ENCODE assay signal across 13 cellular contexts in genomic region chr7:94698275-94698674, GRCh38. TPM values are rescaled to one million over a fixed set of nuclear protein-coding genes. Genes with fewer than 3 reads are reported as not detected.
DNase-seq lines count a peak whose midpoint lies in the region; ATAC-seq, FAIRE-seq and TF ChIP-seq lines count a peak whose summit lies in the region.
"Had no signal": no experiment of that assay in that cellular context is flagged by ENCODE, and none has a peak within 500 bp of the region (broad histone marks: within the 10 kb centered on the region; RNA-seq: fewer than 3 reads in every experiment).

No MANE protein-coding gene starts in this region.

- no peaks in the 10 kb centered on the region for H3K36me3 Mint-ChIP-seq in activated T-cell treated with anti-CD3 and anti-CD28 coated beads, Interleukin-2, amount 50 U/mL, for 24 hours (ENCODE audit: low read depth)

- FAIRE-seq in A549 (lab: Jason Lieb, UNC) (peak; percentile 56), kidney (lab: Jason Lieb, UNC) (peak; percentile 23), D721Med (lab: Jason Lieb, UNC) (no peak)

- H3K4me3 ChIP-seq in A549 (no peak overlapping the region), astrocyte of the spinal cord (ENCODE audit: low read depth, low read length) (no peak overlapping the region), kidney (ENCODE audit: low read length in 2 of 2) (no peak overlapping the region), dorsolateral prefrontal cortex (no peak overlapping the region)

- in situ Hi-C loops in astrocyte of the spinal cord (cut with HindIII; ENCODE audit: low sequenced_read_pairs) = no loop called here

- DNase-seq in A549 (ENCODE audit: low read depth in 1 of 2, low spot score in 1 of 2) (peak; percentile 7 to 43), HS-27A (ENCODE audit: low read depth) (peak; percentile 51), astrocyte of the spinal cord (ENCODE audit: low read depth, low spot score) (peak; percentile 90), kidney (no peak), D721Med (ENCODE audit: insufficient read length, low spot score) (no peak), GM19238 (ENCODE audit: insufficient read length, low spot score) (no peak), dorsolateral prefrontal cortex (no peak)
- no peak for DNase-seq in activated T-cell treated with anti-CD3 and anti-CD28 coated beads, Interleukin-2, amount 50 U/mL, for 24 hours
- DNase-seq: activated CD4-positive, CD25-positive, alpha-beta regulatory T cell; C1 segment of cervical spinal cord; GOT3; NCI-H524 treated with DMSO at 0.1 percent for 48 hours; stimulated activated CD8-positive, alpha-beta memory T cell treated with anti-CD3 and anti-CD28 coated beads, Interleukin-4, amount 100 ng/mL, for 48 hours had no signal

- no peak for TF ChIP-seq POLR2A in A549 (IDR thresholded peaks at IDR 0.05; ENCODE audit: low read length)

- H3K9me3 Mint-ChIP-seq in activated T-cell treated with anti-CD3 and anti-CD28 coated beads, Interleukin-2, amount 50 U/mL, for 24 hours = no peaks in the 10 kb centered on the region

- peaks cover 36% of the 10 kb centered on the region for H3K4me1 ChIP-seq in A549
- peaks cover 0 to 2% of the 10 kb centered on the region in 2 donors for H3K4me1 ChIP-seq in kidney (ENCODE audit: control insufficient read depth in 1 of 2, insufficient read depth in 1 of 2, low read depth in 1 of 2, low read length in 2 of 2)

- H3K4me3 Mint-ChIP-seq in activated T-cell treated with anti-CD3 and anti-CD28 coated beads, Interleukin-2, amount 50 U/mL, for 24 hours = no peak overlapping the region

- peak overlapping the region; percentile 84 for H3K4me2 ChIP-seq in A549

- H3K36me3 ChIP-seq in kidney (ENCODE audit: control insufficient read depth in 1 of 2, insufficient read depth in 2 of 2, low read length in 2 of 2) = no peaks in the 10 kb centered on the region

- no peaks in the 10 kb centered on the region for H3K27me3 ChIP-seq in dorsolateral prefrontal cortex

- intact Hi-C loops in kidney (cut with DNase I) (no loop called here), dorsolateral prefrontal cortex (cut with DNase I) (no loop called here)

- POLR2A ChIA-PET in A549 (lab: Yijun Ruan, JAX) = no interaction called here

- H3K4me1 Mint-ChIP-seq in activated T-cell treated with anti-CD3 and anti-CD28 coated beads, Interleukin-2, amount 50 U/mL, for 24 hours (ENCODE audit: low read depth) = no peaks in the 10 kb centered on the region

- WGBS in A549 (ENCODE audit: missing lambda C conversion rate) = 12% methylated on average over 2 of the region's 2 CpGs

- ATAC-seq in A549 = peak in 1 of 2 experiments; percentile 51; a peak in 3 of 6 replicates

- TF ChIP-seq RAD21 in A549 (conservative IDR thresholded peaks at IDR 0.05 in 1 of 2, IDR thresholded peaks at IDR 0.05 in 1 of 2) = 0 out of 5 replicates have a peak, but pooled peaks of 1 of the 2 experiments have one; percentile 18

- H3K9ac ChIP-seq in kidney (ENCODE audit: low read length in 2 of 2) = no peak overlapping the region

- no peaks in the 10 kb centered on the region for H3K9me3 ChIP-seq in A549
- no peaks in the 10 kb centered on the region for H3K9me3 ChIP-seq in kidney (ENCODE audit: control insufficient read depth in 1 of 2, low read length in 2 of 2)

- H3K27me3 Mint-ChIP-seq in activated T-cell treated with anti-CD3 and anti-CD28 coated beads, Interleukin-2, amount 50 U/mL, for 24 hours = peaks cover 18% of the 10 kb centered on the region

- H3K27ac Mint-ChIP-seq in activated T-cell treated with anti-CD3 and anti-CD28 coated beads, Interleukin-2, amount 50 U/mL, for 24 hours = no peak overlapping the region

- TF ChIP-seq CTCF in A549 (IDR thresholded peaks at IDR 0.05) (no peak), astrocyte of the spinal cord (IDR thresholded peaks at IDR 0.05; ENCODE audit: low read depth, low read length) (no peak), kidney (IDR thresholded peaks at IDR 0.05; ENCODE audit: borderline replicate concordance, extremely low read depth, insufficient read depth) (no peak), D721Med (IDR thresholded peaks at IDR 0.05; ENCODE audit: insufficient read depth, missing control alignments) (no peak), dorsolateral prefrontal cortex (IDR thresholded peaks at IDR 0.05 in 54 of 56, conservative IDR thresholded peaks at IDR 0.05 in 2 of 56; ENCODE audit: low read depth in 1 of 56, partially characterized antibody in 56 of 56) (no peak)

- H3K27ac ChIP-seq in A549 = peak overlapping the region; percentile 54
- H3K27ac ChIP-seq in kidney (ENCODE audit: low read depth in 2 of 2, low read length in 2 of 2) = no peak overlapping the region
- no peak overlapping the region for H3K27ac ChIP-seq in dorsolateral prefrontal cortex

- no peak for TF ChIP-seq EP300 in A549 (IDR thresholded peaks at IDR 0.05)

- CTCF ChIA-PET in A549 (lab: Yijun Ruan, JAX) = no interaction called here

TF ChIP-seq in A549, 52 proteins besides CTCF, POLR2A, EP300 and RAD21:
- no peak for TF ChIP-seq FOXS1 (CRISPR knock-in tag; IDR thresholded peaks at IDR 0.05)
- TF ChIP-seq FOSL2 (IDR thresholded peaks at IDR 0.05) = peak; percentile 50; the same call in 1 of the 2 replicates
- peak; percentile 80 for TF ChIP-seq FOSL2 (CRISPR knock-in tag; IDR thresholded peaks at IDR 0.05)
- peak; percentile 58; the same call in 1 of the 2 replicates for TF ChIP-seq JUNB (IDR thresholded peaks at IDR 0.05)
- TF ChIP-seq POLR2AphosphoS2 (conservative IDR thresholded peaks at IDR 0.05; ENCODE audit: low read length) = no peak
- TF ChIP-seq HDAC2 (IDR thresholded peaks at IDR 0.05) = no peak
- TF ChIP-seq HOXB13 (CRISPR knock-in tag; IDR thresholded peaks at IDR 0.05; ENCODE audit: low read depth) = no peak
- 0 out of 4 replicates have a peak, but pooled peaks of 1 of the 2 experiments have one; percentile 29 for TF ChIP-seq CEBPB (IDR thresholded peaks at IDR 0.05)

RNA-seq across cellular contexts. Expression of gene SGCE, which starts 42.3 kb away (rescaled TPM):
- polyA plus RNA-seq in A549 (2011; rRNA removed) (97.2 and 121 TPM in 2 replicates), A549 (2017; fragmentation: RNase III; extraction: RNeasy Plus Mini Kit Qiagen cat#74134 plus additional on column Dnase treatment) (59.4 to 61.5 TPM (median 60.1 TPM) in 3 replicates), kidney (ENCODE audit: insufficient read depth, low read depth, low replicate concordance) (56.5 TPM)
- polyA plus RNA-seq in A549 (2012; cell fraction: cytosol; rRNA removed) = 32.3 and 36.8 TPM in 2 replicates
- 20.5 and 29.8 TPM in 2 replicates for polyA plus RNA-seq in A549 (2012; cell fraction: nucleus; rRNA removed)
- polyA minus RNA-seq in A549 (2011; rRNA and poly(A)+ RNA removed) = 54.0 and 71.5 TPM in 2 replicates
- total RNA-seq in kidney (59.6 TPM), dorsolateral prefrontal cortex (100 to 1,000 TPM in 1 of 120 experiments, 10 to 100 TPM in 119; 54.1 to 105 (median 73.8) TPM)

Comparison
In these comparisons a context has a peak if more than half of its experiments do, and no peak if none do; other contexts are left out.
1. DNase-seq: peak in A549 (2 of 2), HS-27A (single experiment) and astrocyte of the spinal cord (single experiment); none in kidney (single experiment), activated T-cell treated with anti-CD3 and anti-CD28 coated beads, Interleukin-2, amount 50 U/mL, for 24 hours (single experiment), D721Med (single experiment), GM19238 (single experiment) and dorsolateral prefrontal cortex (0 of 10).
2. H3K27ac ChIP-seq: peak in A549 (2 of 2); none in kidney (0 of 2) and dorsolateral prefrontal cortex (0 of 59).